ENCODE assay signal across 18 cellular contexts in the genomic region with DNA sequence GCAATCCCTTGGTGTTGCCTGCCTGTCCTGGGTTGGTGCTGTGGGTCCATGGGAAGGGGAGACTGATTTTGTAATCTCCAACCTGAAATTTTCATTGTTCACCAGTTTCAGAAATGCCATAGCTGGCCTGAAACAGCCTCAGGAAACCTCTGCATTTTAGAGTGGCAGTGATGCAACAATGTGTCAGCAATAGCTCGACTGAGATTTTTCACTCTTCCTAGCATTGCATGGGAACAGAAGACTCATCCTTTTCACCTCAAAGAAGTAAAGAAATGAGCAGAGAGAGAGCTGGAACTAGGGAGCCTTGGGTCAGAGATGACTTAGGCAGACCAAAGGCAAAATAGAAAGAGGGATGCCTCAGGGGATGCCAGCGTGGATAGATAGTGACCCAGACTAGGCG. TPM values are rescaled to one million over a fixed set of nuclear protein-coding genes. Genes with fewer than 3 reads are reported as not detected.
DNase-seq lines count a peak whose midpoint lies in the region; ATAC-seq, FAIRE-seq and TF ChIP-seq lines count a peak whose summit lies in the region.
"Had no signal": no experiment of that assay in that cellular context is flagged by ENCODE, and none has a peak within 500 bp of the region (broad histone marks: within the 10 kb centered on the region; RNA-seq: fewer than 3 reads in every experiment).

No MANE protein-coding gene starts in this region.

- no peaks in the 10 kb centered on the region for H4K20me1 ChIP-seq in KMS-11 (ENCODE audit: insufficient read depth)

- FAIRE-seq in bronchial epithelial cell (lab: Jason Lieb, UNC) = no peak
- FAIRE-seq: H54 had no signal

- intact Hi-C loops in lower lobe of right lung (cut with DNase I) = no loop called here

- peak overlapping the region; percentile 28; the same call in 1 of the 2 replicates for H2AFZ ChIP-seq in KMS-11 (ENCODE audit: low read depth)

- H3K9me3 ChIP-seq in lower lobe of right lung = no peaks in the 10 kb centered on the region
- H3K9me3 ChIP-seq: gastroesophageal sphincter had no signal

- H3K36me3 ChIP-seq in KMS-11 (ENCODE audit: insufficient read depth) = no peaks in the 10 kb centered on the region
- no peaks in the 10 kb centered on the region for H3K36me3 ChIP-seq in bronchial epithelial cell (ENCODE audit: control insufficient read depth, insufficient read depth, low read length)
- H3K36me3 ChIP-seq in lower lobe of right lung = no peaks in the 10 kb centered on the region
- H3K36me3 ChIP-seq: gastroesophageal sphincter had no signal

- H3K27ac ChIP-seq in KMS-11 (no peak overlapping the region), foreskin keratinocyte (no peak overlapping the region), lower lobe of right lung (no peak overlapping the region)
- H3K27ac ChIP-seq: gastroesophageal sphincter had no signal

- peak; percentile 78 for DNase-seq in ELR (ENCODE audit: low read depth)
- peak; percentile 35 for DNase-seq in bronchial epithelial cell (ENCODE audit: low read depth)
- DNase-seq in foreskin keratinocyte = peak in 1 of 2 donors; percentile 49
- DNase-seq in lower lobe of right lung = no peak
- DNase-seq in GM19238 (ENCODE audit: insufficient read length, low spot score) = no peak
- DNase-seq: activated naive CD8-positive, alpha-beta T cell treated with anti-CD3 and anti-CD28 coated beads, Interleukin-2, amount 10 ng/mL, durations not matched to agents 7 days and 5 days; endodermal cell; NCI-H1092 treated with DMSO at 0.1 percent for 48 hours; NCI-H524 treated with DMSO at 0.1 percent for 48 hours; stimulated activated CD4-positive, alpha-beta T cell treated with anti-CD3 and anti-CD28 coated beads, Interleukin-4, amount 100 ng/mL, for 4 hours; T-helper 2 cell had no signal

- ATAC-seq in foreskin keratinocyte = peak; percentile 46
- no peak for ATAC-seq in GM19035 (IDR thresholded peaks at IDR 0.05; ENCODE audit: unreplicated experiment)
- no peak for ATAC-seq in lower lobe of right lung
- ATAC-seq in HG03139 (IDR thresholded peaks at IDR 0.05; ENCODE audit: unreplicated experiment) = no peak
- ATAC-seq: gastroesophageal sphincter, WTC11 had no signal

- no peaks in the 10 kb centered on the region for H3K79me2 ChIP-seq in KMS-11 (ENCODE audit: insufficient read depth, low read depth)

- H3K4me1 ChIP-seq in KMS-11 (ENCODE audit: low read depth, poor library complexity, severe bottlenecking) (peaks cover 65% of the 10 kb centered on the region), foreskin keratinocyte (no peaks in the 10 kb centered on the region), lower lobe of right lung (peaks cover 4% of the 10 kb centered on the region)
- H3K4me1 ChIP-seq: gastroesophageal sphincter had no signal

- H3K4me3 ChIP-seq in KMS-11 (IDR thresholded peaks at IDR 0.05; ENCODE audit: insufficient read depth, low read depth, low read length) = no peak overlapping the region
- no peak overlapping the region for H3K4me3 ChIP-seq in bronchial epithelial cell (ENCODE audit: low read depth, low read length)
- no peak overlapping the region for H3K4me3 ChIP-seq in lower lobe of right lung
- H3K4me3 ChIP-seq: gastroesophageal sphincter, smooth muscle cell had no signal

- TF ChIP-seq CTCF in KMS-11 (conservative IDR thresholded peaks at IDR 0.05; ENCODE audit: low read depth, low read length) = no peak
- TF ChIP-seq CTCF in bronchial epithelial cell (IDR thresholded peaks at IDR 0.05; ENCODE audit: insufficient read depth, low read length, severe bottlenecking) = no peak
- TF ChIP-seq CTCF in foreskin keratinocyte (conservative IDR thresholded peaks at IDR 0.05) = no peak
- TF ChIP-seq CTCF in lower lobe of right lung (IDR thresholded peaks at IDR 0.05) = no peak

- no peak overlapping the region for H3K9ac ChIP-seq in KMS-11

- peak overlapping the region; percentile 30; the same call in 1 of the 2 replicates for H3K4me2 ChIP-seq in KMS-11
- H3K4me2 ChIP-seq: smooth muscle cell had no signal

- H3K27me3 ChIP-seq in KMS-11 (ENCODE audit: insufficient read depth, low read depth) = no peaks in the 10 kb centered on the region
- peaks cover 2% of the 10 kb centered on the region for H3K27me3 ChIP-seq in bronchial epithelial cell (ENCODE audit: control insufficient read depth, insufficient read depth, low read length)
- peaks cover 22% of the 10 kb centered on the region for H3K27me3 ChIP-seq in foreskin keratinocyte
- H3K27me3 ChIP-seq in lower lobe of right lung (ENCODE audit: low read depth) = no peaks in the 10 kb centered on the region

RNA-seq across cellular contexts. Expression of a gene that starts 23.7 kb away (rescaled TPM):
- total RNA-seq in bronchial epithelial cell (20.1 and 22.6 TPM in 2 replicates), foreskin keratinocyte (37.2 and 40.3 TPM in 2 replicates), lower lobe of right lung (14.6 TPM)
- 39.7 and 39.9 TPM in 2 replicates for polyA plus RNA-seq in foreskin keratinocyte

Comparison
In these comparisons a context has a peak if more than half of its experiments do, and no peak if none do; other contexts are left out.
1. DNase-seq: peak in ELR (single experiment) and bronchial epithelial cell (single experiment); none in lower lobe of right lung (single experiment) and GM19238 (single experiment).